In the genomic region with DNA sequence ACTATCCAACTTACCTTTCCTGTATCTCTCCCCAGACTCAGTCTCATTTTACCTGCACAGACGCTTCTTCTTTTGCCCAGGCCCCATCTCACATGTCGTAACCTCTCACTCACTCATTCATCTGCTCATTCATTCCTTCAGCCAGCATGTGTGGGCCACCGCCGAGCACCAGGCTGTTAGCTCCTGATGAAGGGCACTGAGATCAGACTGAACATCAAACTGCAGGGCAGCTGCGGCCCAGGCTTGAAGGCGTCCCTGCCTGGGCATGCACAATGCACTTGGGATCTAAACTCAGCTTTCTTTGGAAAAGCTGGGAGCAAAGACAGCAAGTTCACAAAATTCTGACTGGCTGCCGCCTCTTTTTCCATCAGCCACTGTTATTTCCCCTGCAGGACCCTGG, we compare ENCODE assay signal across 23 cellular contexts.
"Had no signal": no experiment of that assay in that cellular context is flagged by ENCODE, and none has a peak within 500 bp of the region (broad histone marks: within the 10 kb centered on the region; RNA-seq: fewer than 3 reads in every experiment).

No MANE protein-coding gene starts in this region.

- H3K27me3 Mint-ChIP-seq: activated CD4-positive, alpha-beta memory T cell treated with anti-CD3 and anti-CD28 coated beads, Interleukin-2, amount 10 ng/mL, durations not matched to agents 7 days and 5 days had no signal

- H3K9me3 Mint-ChIP-seq: activated CD4-positive, alpha-beta memory T cell treated with anti-CD3 and anti-CD28 coated beads, Interleukin-2, amount 10 ng/mL, durations not matched to agents 7 days and 5 days; activated naive CD8-positive, alpha-beta T cell treated with anti-CD3 and anti-CD28 coated beads, Interleukin-2, amount 10 ng/mL, durations not matched to agents 7 days and 5 days; activated T-helper 17 cell treated with anti-CD3 and anti-CD28 coated beads, Interleukin-2, amount 50 U/mL, for 72 hours; IgD-negative memory B cell had no signal

- H3K27ac ChIP-seq: adrenal gland, Peyer's patch had no signal

- H3K36me3 Mint-ChIP-seq: activated naive CD8-positive, alpha-beta T cell treated with anti-CD3 and anti-CD28 coated beads, Interleukin-2, amount 10 ng/mL, durations not matched to agents 7 days and 5 days had no signal

- H3K4me1 Mint-ChIP-seq: activated CD4-positive, alpha-beta memory T cell treated with anti-CD3 and anti-CD28 coated beads, Interleukin-2, amount 10 ng/mL, durations not matched to agents 7 days and 5 days; activated CD4-positive, alpha-beta T cell treated with anti-CD3 and anti-CD28 coated beads for 36 hours; activated naive CD8-positive, alpha-beta T cell treated with anti-CD3 and anti-CD28 coated beads, Interleukin-2, amount 10 ng/mL, durations not matched to agents 7 days and 5 days; activated T-helper 17 cell treated with anti-CD3 and anti-CD28 coated beads, Interleukin-2, amount 50 U/mL, for 72 hours; IgD-negative memory B cell had no signal

- FAIRE-seq: TTC549 had no signal

- H3K27ac Mint-ChIP-seq: activated CD4-positive, alpha-beta memory T cell treated with anti-CD3 and anti-CD28 coated beads, Interleukin-2, amount 10 ng/mL, durations not matched to agents 7 days and 5 days; activated CD4-positive, alpha-beta T cell treated with anti-CD3 and anti-CD28 coated beads for 36 hours; activated naive CD8-positive, alpha-beta T cell treated with anti-CD3 and anti-CD28 coated beads, Interleukin-2, amount 10 ng/mL, durations not matched to agents 7 days and 5 days; activated T-helper 17 cell treated with anti-CD3 and anti-CD28 coated beads, Interleukin-2, amount 50 U/mL, for 72 hours; IgD-negative memory B cell had no signal

- H3K36me3 ChIP-seq: adrenal gland, Peyer's patch had no signal

- H3K9me3 ChIP-seq: adrenal gland, Peyer's patch had no signal

- H3K4me3 Mint-ChIP-seq: activated CD4-positive, alpha-beta memory T cell treated with anti-CD3 and anti-CD28 coated beads, Interleukin-2, amount 10 ng/mL, durations not matched to agents 7 days and 5 days; activated CD4-positive, alpha-beta T cell treated with anti-CD3 and anti-CD28 coated beads for 36 hours; activated naive CD8-positive, alpha-beta T cell treated with anti-CD3 and anti-CD28 coated beads, Interleukin-2, amount 10 ng/mL, durations not matched to agents 7 days and 5 days; activated T-helper 17 cell treated with anti-CD3 and anti-CD28 coated beads, Interleukin-2, amount 50 U/mL, for 72 hours; IgD-negative memory B cell had no signal

- ATAC-seq: activated CD4-positive, alpha-beta T cell treated with anti-CD3 and anti-CD28 coated beads for 36 hours; activated T-helper 17 cell treated with anti-CD3 and anti-CD28 coated beads, Interleukin-2, amount 50 U/mL, for 72 hours had no signal

- H3K4me1 ChIP-seq: adrenal gland had no signal

- DNase-seq: activated CD4-positive, alpha-beta memory T cell treated with anti-CD3 and anti-CD28 coated beads, Interleukin-2, amount 10 ng/mL, durations not matched to agents 7 days and 5 days; activated CD4-positive, alpha-beta T cell treated with anti-CD3 and anti-CD28 coated beads for 36 hours; activated CD4-positive, alpha-beta T cell treated with anti-CD3 and anti-CD28 coated beads, Interleukin-2, amount 50 U/mL, for 1 hour; activated CD4-positive, CD25-positive, alpha-beta regulatory T cell; activated naive CD4-positive, alpha-beta T cell treated with anti-CD3 and anti-CD28 coated beads, Interleukin-2, amount 50 U/mL, for 16 hours; activated naive CD8-positive, alpha-beta T cell treated with anti-CD3 and anti-CD28 coated beads, Interleukin-2, amount 10 ng/mL, durations not matched to agents 7 days and 5 days; activated T-cell treated with anti-CD3 and anti-CD28 coated beads for 4 hours; activated T-cell treated with anti-CD3 and anti-CD28 coated beads, Interleukin-2, amount 50 U/mL, for 48 hours; adrenal gland; anterior cingulate cortex; KG1; NCI-H1092; NCI-H1417; NCI-H2029; NCI-H446; NCI-H524; SHP77 treated with DMSO at 0.1 percent for 48 hours; T-helper 2 cell; T1000 had no signal

- H3K27me3 ChIP-seq: adrenal gland, Peyer's patch had no signal

- H3K4me3 ChIP-seq: adrenal gland, Peyer's patch had no signal
